ENCODE assay signal across 8 cellular contexts in genomic region chr11:120801801-120802689, GRCh38.
DNase-seq lines count a peak whose midpoint lies in the region; ATAC-seq and TF ChIP-seq lines count a peak whose summit lies in the region.

No MANE protein-coding gene starts in this region.

- POLR2A ChIA-PET in activated CD4-positive, alpha-beta memory T cell treated with anti-CD3 and anti-CD28 coated beads for 36 hours (lab: Charles Lee) = no interaction called here

- CTCF ChIA-PET in activated CD4-positive, alpha-beta memory T cell treated with anti-CD3 and anti-CD28 coated beads for 36 hours (lab: Charles Lee) = interaction anchor here (0.7 to 1.9 kb wide), 11 partner anchors 10 to 393 kb away, joined by 3 to 7 read pairs (median 3); partner anchors contain the start of gene GRIK4

- H3K4me3 Mint-ChIP-seq in activated CD4-positive, alpha-beta memory T cell treated with anti-CD3 and anti-CD28 coated beads for 36 hours = no peak overlapping the region
- H3K4me3 Mint-ChIP-seq in stimulated activated naive CD8-positive, alpha-beta T cell treated with anti-CD3 and anti-CD28 coated beads, Interleukin-15, amount 100 ng/mL, for 72 hours = no peak overlapping the region

- DNase-seq in ACHN (peak; percentile 51), NCI-H2171 (lab: John Stamatoyannopoulos, UW) (peak; percentile 22), epidermal melanocyte (ENCODE audit: insufficient read length, low spot score) (peak; percentile 63), myocyte (ENCODE audit: low read depth) (peak; percentile 57)
- peak; percentile 55 for DNase-seq in activated CD4-positive, alpha-beta memory T cell treated with anti-CD3 and anti-CD28 coated beads for 36 hours
- DNase-seq in stimulated activated naive CD8-positive, alpha-beta T cell treated with anti-CD3 and anti-CD28 coated beads, Interleukin-15, amount 100 ng/mL, for 72 hours = peak; percentile 26 to 35

- intact Hi-C loops in activated CD4-positive, alpha-beta memory T cell treated with anti-CD3 and anti-CD28 coated beads for 36 hours (cut with micrococcal nuclease) = loop anchor here (1.0 kb wide), 1 partner anchor 291 kb away; the partner anchor contains the start of gene GRIK4

- H3K9me3 Mint-ChIP-seq in activated CD4-positive, alpha-beta memory T cell treated with anti-CD3 and anti-CD28 coated beads for 36 hours = no peaks in the 10 kb centered on the region
- H3K9me3 Mint-ChIP-seq in stimulated activated naive CD8-positive, alpha-beta T cell treated with anti-CD3 and anti-CD28 coated beads, Interleukin-15, amount 100 ng/mL, for 72 hours = no peaks in the 10 kb centered on the region

- peaks cover 9% of the 10 kb centered on the region for H3K27me3 Mint-ChIP-seq in activated CD4-positive, alpha-beta memory T cell treated with anti-CD3 and anti-CD28 coated beads for 36 hours
- H3K27me3 Mint-ChIP-seq in stimulated activated naive CD8-positive, alpha-beta T cell treated with anti-CD3 and anti-CD28 coated beads, Interleukin-15, amount 100 ng/mL, for 72 hours = peaks cover 19% of the 10 kb centered on the region

- H3K36me3 Mint-ChIP-seq in activated CD4-positive, alpha-beta memory T cell treated with anti-CD3 and anti-CD28 coated beads for 36 hours = no peaks in the 10 kb centered on the region

- TF ChIP-seq CTCF in GM12873 (IDR thresholded peaks at IDR 0.05; ENCODE audit: insufficient read depth, low read depth, low read length, missing control alignments) = peak; percentile 95

- no peaks in the 10 kb centered on the region for H3K4me1 Mint-ChIP-seq in activated CD4-positive, alpha-beta memory T cell treated with anti-CD3 and anti-CD28 coated beads for 36 hours (ENCODE audit: low read depth)
- peaks cover 5% of the 10 kb centered on the region for H3K4me1 Mint-ChIP-seq in stimulated activated naive CD8-positive, alpha-beta T cell treated with anti-CD3 and anti-CD28 coated beads, Interleukin-15, amount 100 ng/mL, for 72 hours

- peak; percentile 39 for ATAC-seq in stimulated activated naive CD8-positive, alpha-beta T cell treated with anti-CD3 and anti-CD28 coated beads, Interleukin-15, amount 100 ng/mL, for 72 hours
- no peak for ATAC-seq in GM21515 (IDR thresholded peaks at IDR 0.05; ENCODE audit: unreplicated experiment)

- H3K27ac Mint-ChIP-seq in activated CD4-positive, alpha-beta memory T cell treated with anti-CD3 and anti-CD28 coated beads for 36 hours = no peak overlapping the region
- H3K27ac Mint-ChIP-seq in stimulated activated naive CD8-positive, alpha-beta T cell treated with anti-CD3 and anti-CD28 coated beads, Interleukin-15, amount 100 ng/mL, for 72 hours = no peak overlapping the region

- in situ Hi-C loops in ACHN (cut with HindIII; ENCODE audit: low pct_ligation_motif_present, low pct_unique_long_range_greater_than_20kb, low sequenced_read_pairs) = no loop called here
